Comparison of ENCODE assay signal across 22 cellular contexts in genomic region chr10:107075117-107075516, GRCh38.
"Had no signal": no experiment of that assay in that cellular context is flagged by ENCODE, and none has a peak within 500 bp of the region (broad histone marks: within the 10 kb centered on the region; RNA-seq: fewer than 3 reads in every experiment).

No MANE protein-coding gene starts in this region.

- H3K4me1 ChIP-seq: colonic mucosa, esophagus muscularis mucosa, foreskin keratinocyte, gastrocnemius medialis, heart left ventricle, left lung, lower lobe of right lung had no signal

- H3K79me2 ChIP-seq: hepatocyte had no signal

- H3K27ac ChIP-seq: colonic mucosa, dorsolateral prefrontal cortex, esophagus muscularis mucosa, foreskin keratinocyte, gastrocnemius medialis, heart left ventricle, hepatocyte, left lung, lower lobe of right lung had no signal

- DNase-seq: colonic mucosa; cortex of kidney; dermis blood vessel endothelial cell; dorsolateral prefrontal cortex; effector CD4-positive, alpha-beta T cell; effector memory CD4-positive, alpha-beta T cell; foreskin keratinocyte; gastrocnemius medialis; glutamatergic neuron; heart left ventricle; hypothalamus; immature natural killer cell; islet precursor cell; left cardiac atrium; left lung; left ventricle myocardium superior; lower lobe of right lung; mesenchymal stem cell; mucosa of descending colon had no signal

- H3K36me3 ChIP-seq: colonic mucosa, esophagus muscularis mucosa, gastrocnemius medialis, heart left ventricle, left lung, lower lobe of right lung had no signal

- FAIRE-seq: endothelial cell of umbilical vein had no signal

- H3K9me3 ChIP-seq: colonic mucosa, esophagus muscularis mucosa, gastrocnemius medialis, heart left ventricle, left lung, lower lobe of right lung, mucosa of descending colon had no signal

- H3K4me3 ChIP-seq: colonic mucosa, dorsolateral prefrontal cortex, esophagus muscularis mucosa, gastrocnemius medialis, heart left ventricle, hepatocyte, left lung, lower lobe of right lung, mucosa of descending colon had no signal

- H2AFZ ChIP-seq: hepatocyte had no signal

- ATAC-seq: foreskin keratinocyte, gastrocnemius medialis, heart left ventricle, left cardiac atrium, left lung, left ventricle myocardium superior, lower lobe of right lung, mucosa of descending colon had no signal

- H3K27me3 ChIP-seq: colonic mucosa, esophagus muscularis mucosa, foreskin keratinocyte, gastrocnemius medialis, heart left ventricle, hepatocyte, left lung had no signal

- H3K4me2 ChIP-seq: hepatocyte had no signal
